ENCODE assay signal across 19 cellular contexts in genomic region chr13:61316647-61317046, GRCh38.
"Had no signal": no experiment of that assay in that cellular context is flagged by ENCODE, and none has a peak within 500 bp of the region (broad histone marks: within the 10 kb centered on the region; RNA-seq: fewer than 3 reads in every experiment).

No MANE protein-coding gene starts in this region.

- H3K27ac Mint-ChIP-seq: activated naive CD4-positive, alpha-beta T cell treated with anti-CD3 and anti-CD28 coated beads, Interleukin-2, amount 50 U/mL, for 24 hours; nephron; stimulated activated naive B cell treated with anti-CD40 and anti-IgM and Interleukin-4, amounts not matched to agents 10 μg/mL and 1 μg/mL and 100 μg/mL, for 72 hours had no signal

- H3K27ac ChIP-seq: ascending aorta, esophagus squamous epithelium, sigmoid colon, thoracic aorta, upper lobe of left lung, WERI-Rb-1 had no signal

- H3K36me3 Mint-ChIP-seq: activated naive CD4-positive, alpha-beta T cell treated with anti-CD3 and anti-CD28 coated beads, Interleukin-2, amount 50 U/mL, for 24 hours; stimulated activated naive B cell treated with anti-CD40 and anti-IgM and Interleukin-4, amounts not matched to agents 10 μg/mL and 1 μg/mL and 100 μg/mL, for 72 hours had no signal

- ATAC-seq: left lobe of liver; stimulated activated naive B cell treated with anti-CD40 and anti-IgM and Interleukin-4, amounts not matched to agents 10 μg/mL and 1 μg/mL and 100 μg/mL, for 72 hours had no signal

- H3K4me1 ChIP-seq: ascending aorta, esophagus squamous epithelium, sigmoid colon, upper lobe of left lung had no signal

- H3K27me3 ChIP-seq: ascending aorta, esophagus squamous epithelium, sigmoid colon, upper lobe of left lung had no signal

- H3K27me3 Mint-ChIP-seq: activated naive CD4-positive, alpha-beta T cell treated with anti-CD3 and anti-CD28 coated beads, Interleukin-2, amount 50 U/mL, for 24 hours; stimulated activated naive B cell treated with anti-CD40 and anti-IgM and Interleukin-4, amounts not matched to agents 10 μg/mL and 1 μg/mL and 100 μg/mL, for 72 hours had no signal

- H3K4me3 ChIP-seq: ascending aorta, esophagus squamous epithelium, sigmoid colon, thoracic aorta, upper lobe of left lung had no signal

- DNase-seq: activated CD4-positive, alpha-beta T cell treated with anti-CD3 and anti-CD28 coated beads, Interleukin-2, amount 50 U/mL, for 4 hours; activated gamma-delta T cell; cerebellar nuclear complex; cortex of kidney; effector CD8-positive, alpha-beta T cell; esophagus squamous epithelium; kidney; midbrain; occipital lobe; posterior cingulate gyrus; sigmoid colon; stimulated activated naive B cell treated with anti-CD40 and anti-IgM and Interleukin-4, amounts not matched to agents 10 μg/mL and 1 μg/mL and 100 μg/mL, for 72 hours; upper lobe of left lung; WERI-Rb-1 had no signal

- H3K36me3 ChIP-seq: ascending aorta, esophagus squamous epithelium, sigmoid colon, thoracic aorta, upper lobe of left lung, WERI-Rb-1 had no signal

- H3K4me3 Mint-ChIP-seq: activated naive CD4-positive, alpha-beta T cell treated with anti-CD3 and anti-CD28 coated beads, Interleukin-2, amount 50 U/mL, for 24 hours; nephron; stimulated activated naive B cell treated with anti-CD40 and anti-IgM and Interleukin-4, amounts not matched to agents 10 μg/mL and 1 μg/mL and 100 μg/mL, for 72 hours had no signal

- H3K4me1 Mint-ChIP-seq: activated naive CD4-positive, alpha-beta T cell treated with anti-CD3 and anti-CD28 coated beads, Interleukin-2, amount 50 U/mL, for 24 hours; nephron; stimulated activated naive B cell treated with anti-CD40 and anti-IgM and Interleukin-4, amounts not matched to agents 10 μg/mL and 1 μg/mL and 100 μg/mL, for 72 hours had no signal

- H3K9me3 ChIP-seq: ascending aorta, esophagus squamous epithelium had no signal
